1 cellular context compared by ENCODE assay signal in genomic region chr6:83252717-83253116, GRCh38.
TF ChIP-seq lines count a peak whose summit lies in the region.

No MANE protein-coding gene starts in this region.

TF ChIP-seq in WTC11, 78 proteins besides CTCF, POLR2A, EP300 and RAD21 (continued from another document):
- TF ChIP-seq ZNF425 (CRISPR knock-in tag; conservative IDR thresholded peaks at IDR 0.05) (no peak), MAX (CRISPR knock-in tag; IDR thresholded peaks at IDR 0.05) (no peak), ZNF281 (CRISPR knock-in tag; IDR thresholded peaks at IDR 0.05) (no peak)
